ENCODE assay signal across 15 cellular contexts in the genomic region with DNA sequence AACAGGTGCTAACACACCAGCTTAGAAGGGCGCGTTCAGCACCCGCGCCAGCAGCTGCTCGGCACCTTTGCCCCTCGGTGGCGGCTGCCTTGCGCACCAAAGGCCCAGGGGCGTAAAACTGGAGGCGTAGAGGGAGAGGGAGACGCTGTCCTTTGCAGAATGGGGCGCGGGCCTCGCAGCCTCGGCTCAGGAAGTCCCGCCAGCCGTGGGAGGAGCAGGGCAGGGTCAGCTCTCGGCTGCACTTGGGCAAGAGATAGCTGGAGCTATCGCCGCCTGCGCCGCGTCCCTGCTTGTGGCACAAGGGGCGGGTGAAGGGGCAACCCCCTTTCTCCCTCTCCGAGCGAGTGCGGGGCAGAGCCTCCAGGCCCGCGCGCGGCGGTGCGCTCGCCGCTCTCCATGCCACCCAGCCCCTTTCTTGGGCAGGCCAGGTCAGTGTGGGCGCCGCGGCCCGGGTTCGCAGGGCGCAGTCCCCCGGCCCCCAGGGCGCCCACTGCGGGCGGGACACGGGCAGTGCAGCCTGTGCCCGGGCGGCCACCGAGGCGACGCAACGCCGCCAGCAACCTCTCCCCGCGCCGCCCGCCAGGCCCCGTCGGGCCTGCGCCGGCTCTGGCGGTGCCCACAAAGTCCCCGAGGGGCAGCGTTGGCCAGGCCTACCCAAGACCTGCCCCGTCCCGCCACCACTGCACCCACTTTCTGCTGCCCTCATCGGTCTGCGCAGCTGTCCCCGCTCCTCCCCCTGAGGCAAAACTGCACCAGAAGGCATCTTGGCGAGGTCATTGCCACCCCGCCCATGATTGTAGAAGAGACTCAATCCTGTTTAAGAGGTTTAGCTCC. TPM values are rescaled to one million over a fixed set of nuclear protein-coding genes. Genes with fewer than 3 reads are reported as not detected.
DNase-seq lines count a peak whose midpoint lies in the region; ATAC-seq and TF ChIP-seq lines count a peak whose summit lies in the region.
"Had no signal": no experiment of that assay in that cellular context is flagged by ENCODE, and none has a peak within 500 bp of the region (broad histone marks: within the 10 kb centered on the region; RNA-seq: fewer than 3 reads in every experiment).

No MANE protein-coding gene starts in this region.

- peaks cover 71% of the 10 kb centered on the region for H3K27me3 Mint-ChIP-seq in brain

- H3K9me3 Mint-ChIP-seq in brain: peaks cover 0 to 10% (median 3%) of the 10 kb centered on the region in 5 experiments
- H3K9me3 Mint-ChIP-seq: CD8-positive, alpha-beta T cell; T-helper 1 cell treated with Interleukin-12 subunit alpha and Interleukin-12 subunit beta and Interleukin-4 antibody, amounts not matched to agents 30 μg/mL and 1 μg/mL, for 36 hours had no signal

- DNase-seq in iPS-NIHi11 (ENCODE audit: low spot score): peak; percentile 74
- no peak for DNase-seq in retinal pigment epithelial cell (ENCODE audit: low read depth)
- no peak for DNase-seq in caudate nucleus (lab: John Stamatoyannopoulos, UW)
- DNase-seq in hypothalamus (lab: John Stamatoyannopoulos, UW): no peak
- DNase-seq in activated T-cell treated with anti-CD3 and anti-CD28 coated beads, Interleukin-2, amount 50 U/mL, for 1 hour: no peak
- DNase-seq: CD8-positive, alpha-beta T cell; NCI-H1436 treated with DMSO at 0.1 percent for 48 hours; spleen had no signal

- ATAC-seq in HG03521 (IDR thresholded peaks at IDR 0.05; ENCODE audit: unreplicated experiment): no peak
- ATAC-seq: CD8-positive, alpha-beta T cell; GM12878 had no signal

- no peak overlapping the region for H3K27ac ChIP-seq in caudate nucleus (ENCODE audit: low read depth, low read length)
- H3K27ac ChIP-seq: spleen had no signal

- H3K27ac Mint-ChIP-seq in brain: peak overlapping the region in 1 of 5 experiments; percentile 87
- H3K27ac Mint-ChIP-seq: CD8-positive, alpha-beta T cell; memory B cell; T-helper 1 cell treated with Interleukin-12 subunit alpha and Interleukin-12 subunit beta and Interleukin-4 antibody, amounts not matched to agents 30 μg/mL and 1 μg/mL, for 36 hours had no signal

- peak overlapping the region; percentile 34 for H3K4me3 ChIP-seq in retinal pigment epithelial cell (ENCODE audit: low read length)
- H3K4me3 ChIP-seq: GM12878 had no signal

- no peaks in the 10 kb centered on the region for H3K36me3 Mint-ChIP-seq in brain
- H3K36me3 Mint-ChIP-seq: CD8-positive, alpha-beta T cell; memory B cell had no signal

- peaks cover 18% of the 10 kb centered on the region for H3K4me1 Mint-ChIP-seq in brain
- H3K4me1 Mint-ChIP-seq: memory B cell had no signal

- H3K4me3 Mint-ChIP-seq in brain: peak overlapping the region in 4 of 5 experiments; percentile 42 to 87 (median 55)
- H3K4me3 Mint-ChIP-seq: CD8-positive, alpha-beta T cell; memory B cell; T-helper 1 cell treated with Interleukin-12 subunit alpha and Interleukin-12 subunit beta and Interleukin-4 antibody, amounts not matched to agents 30 μg/mL and 1 μg/mL, for 36 hours had no signal

- TF ChIP-seq CTCF in GM12874 (IDR thresholded peaks at IDR 0.05; ENCODE audit: insufficient read depth, low read depth, low read length) (0 out of 2 replicates have a peak, but pooled peaks have one; percentile 2), brain (conservative IDR thresholded peaks at IDR 0.05) (no peak), retinal pigment epithelial cell (conservative IDR thresholded peaks at IDR 0.05; ENCODE audit: low read depth, low read length) (peak; percentile 21)

RNA-seq across cellular contexts. Expression of gene NEUROD6, which starts 4.1 kb away (rescaled TPM):
- polyA plus RNA-seq in brain (ENCODE audit: insufficient read depth, low read depth, low replicate concordance): 2.6 TPM
- polyA plus RNA-seq: aorta, GM12878, spleen had no signal

Comparison
In these comparisons a context has a peak if more than half of its experiments do, and no peak if none do; other contexts are left out.
1. CTCF ChIP-seq: peak in GM12874 (single experiment) and retinal pigment epithelial cell (single experiment); none in brain (0 of 2).